ENCODE assay signal across 10 cellular contexts in the genomic region with DNA sequence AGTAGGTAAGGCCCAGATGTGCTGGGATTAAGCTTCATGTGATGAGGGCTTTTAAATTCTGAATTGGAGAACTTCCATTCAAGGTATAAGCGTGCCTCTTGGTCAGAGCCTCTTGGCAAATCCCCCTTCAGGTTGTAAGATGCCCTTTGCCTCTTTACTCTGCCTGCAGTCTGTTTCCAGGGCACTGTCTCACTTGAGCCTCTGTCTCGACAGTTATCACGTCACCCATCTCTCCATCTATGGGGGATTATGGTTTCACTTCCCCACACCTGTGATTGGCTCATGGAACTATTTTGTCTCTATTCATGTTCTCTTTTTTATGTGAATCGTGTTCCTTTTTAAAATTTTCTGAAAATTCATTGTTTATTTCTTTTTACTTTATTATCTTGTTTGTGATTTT. TPM values are rescaled to one million over a fixed set of nuclear protein-coding genes. Genes with fewer than 3 reads are reported as not detected.
DNase-seq lines count a peak whose midpoint lies in the region; ATAC-seq and TF ChIP-seq lines count a peak whose summit lies in the region.
"Had no signal": no experiment of that assay in that cellular context is flagged by ENCODE, and none has a peak within 500 bp of the region (broad histone marks: within the 10 kb centered on the region; RNA-seq: fewer than 3 reads in every experiment).

No MANE protein-coding gene starts in this region.

- H3K4me1 ChIP-seq in gastrocnemius medialis, result peaks cover 0 to 9% of the 10 kb centered on the region in 2 donors

- H3K36me3 ChIP-seq in WERI-Rb-1 (peaks cover 18% of the 10 kb centered on the region), gastrocnemius medialis (peaks cover 0 to 38% of the 10 kb centered on the region in 2 donors)

- DNase-seq in germinal center (ENCODE audit: low spot score) (peak; percentile 85), WERI-Rb-1 (no peak), gastrocnemius medialis (no peak), left ventricle myocardium superior (no peak), NCI-H2171 (lab: John Stamatoyannopoulos, UW) (no peak)
- DNase-seq: NCI-H446; stimulated activated CD4-positive, alpha-beta T cell treated with anti-CD3 and anti-CD28 coated beads, Interleukin-2, amount 100 ng/mL, for 24 hours had no signal

- H3K4me3 ChIP-seq in WERI-Rb-1 (ENCODE audit: low read depth, low read length) (no peak overlapping the region), gastrocnemius medialis (no peak overlapping the region)

- ATAC-seq in GM18511 (IDR thresholded peaks at IDR 0.05; ENCODE audit: unreplicated experiment) (peak; percentile 93), GM21423 (IDR thresholded peaks at IDR 0.05; ENCODE audit: unreplicated experiment) (peak; percentile 57), HG03571 (IDR thresholded peaks at IDR 0.05; ENCODE audit: unreplicated experiment) (peak; percentile 71), gastrocnemius medialis (no peak), left ventricle myocardium superior (no peak)

- no peaks in the 10 kb centered on the region for H3K27me3 ChIP-seq in WERI-Rb-1 (ENCODE audit: insufficient read depth, low read depth, severe bottlenecking)
- H3K27me3 ChIP-seq in gastrocnemius medialis, result no peaks in the 10 kb centered on the region

- TF ChIP-seq POLR2A in gastrocnemius medialis (IDR thresholded peaks at IDR 0.05), result no peak

- TF ChIP-seq CTCF in WERI-Rb-1 (IDR thresholded peaks at IDR 0.05; ENCODE audit: low read depth, low read length), result no peak
- no peak for TF ChIP-seq CTCF in gastrocnemius medialis (IDR thresholded peaks at IDR 0.05 in 4 of 5, conservative IDR thresholded peaks at IDR 0.05 in 1 of 5)

- H3K9me3 ChIP-seq in WERI-Rb-1 (ENCODE audit: severe bottlenecking), result no peaks in the 10 kb centered on the region
- no peaks in the 10 kb centered on the region for H3K9me3 ChIP-seq in gastrocnemius medialis

- H3K27ac ChIP-seq in WERI-Rb-1 (no peak overlapping the region), gastrocnemius medialis (no peak overlapping the region)

- in situ Hi-C loops in gastrocnemius medialis (cut with MboI; ENCODE audit: low sequenced_read_pairs in 4 of 4), result loop anchor here in 1 of 4 donors (25.0 kb wide), 1 partner anchor 144 kb away; no protein-coding TSS in a partner anchor

- intact Hi-C loops in gastrocnemius medialis (cut with DNase I; ENCODE audit: low total_unique reads), result no loop called here
- intact Hi-C loops in left ventricle myocardium superior (cut with micrococcal nuclease), result no loop called here

RNA-seq across cellular contexts. Expression of gene COA5, which starts 51.7 kb away (rescaled TPM):
- 10 to 100 TPM; 26.1 to 45.1 (median 31.0) TPM for total RNA-seq in gastrocnemius medialis
- total RNA-seq in left ventricle myocardium superior, result 28.2 TPM

RNA-seq across cellular contexts. Expression of gene UNC50, which starts 51.8 kb away (rescaled TPM):
- total RNA-seq in gastrocnemius medialis (10 to 100 TPM; 30.3 to 43.1 (median 30.5) TPM), left ventricle myocardium superior (28.5 TPM)

Comparison
In these comparisons a context has a peak if more than half of its experiments do, and no peak if none do; other contexts are left out.
1. ATAC-seq: peak in GM18511 (single experiment), GM21423 (single experiment) and HG03571 (single experiment); none in gastrocnemius medialis (0 of 2) and left ventricle myocardium superior (single experiment).